ENCODE assay signal across 19 cellular contexts in the genomic region with DNA sequence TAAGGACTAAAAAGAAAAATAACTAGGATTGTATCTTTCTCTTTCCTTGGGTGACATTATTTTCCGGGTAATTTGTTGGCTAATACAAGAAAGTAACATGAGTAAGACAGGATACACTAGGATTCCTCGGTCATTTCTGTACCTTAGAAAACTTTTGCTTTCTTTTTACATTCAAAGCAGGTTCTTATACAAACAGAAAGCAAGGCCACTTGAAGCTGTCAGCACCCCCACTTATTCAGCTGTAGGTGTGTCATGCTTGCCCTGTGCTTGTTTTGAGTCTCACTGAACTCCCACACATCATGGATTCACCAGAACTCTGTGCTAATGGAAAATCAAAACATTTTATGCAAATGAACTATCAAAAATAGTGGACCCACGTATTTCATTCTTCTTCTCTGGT.
DNase-seq lines count a peak whose midpoint lies in the region; ATAC-seq lines count a peak whose summit lies in the region.
"Had no signal": no experiment of that assay in that cellular context is flagged by ENCODE, and none has a peak within 500 bp of the region (broad histone marks: within the 10 kb centered on the region; RNA-seq: fewer than 3 reads in every experiment).

No MANE protein-coding gene starts in this region.

- H3K4me3 ChIP-seq in mesenchymal stem cell (ENCODE audit: insufficient read depth in 1 of 2, low read depth in 1 of 2, low read length in 2 of 2), result no peak overlapping the region

- H3K14ac ChIP-seq in mesenchymal stem cell (ENCODE audit: low read length in 2 of 2), result no peak overlapping the region

- H2BK5ac ChIP-seq in mesenchymal stem cell (ENCODE audit: low read depth, low read length, poor library complexity, severe bottlenecking), result no peak overlapping the region

- H3K79me1 ChIP-seq in mesenchymal stem cell (replicated peaks; ENCODE audit: low read length, poor library complexity, severe bottlenecking), result no peaks in the 10 kb centered on the region

- H3K4me3 Mint-ChIP-seq in activated T-cell treated with anti-CD3 and anti-CD28 coated beads, Interleukin-2, amount 50 U/mL, for 24 hours, result no peak overlapping the region
- H3K4me3 Mint-ChIP-seq: B cell; CD4-positive, alpha-beta T cell; T-helper 1 cell treated with Interleukin-12 subunit alpha and Interleukin-12 subunit beta and Interleukin-4 antibody, amounts not matched to agents 30 μg/mL and 1 μg/mL, for 36 hours had no signal

- no peaks in the 10 kb centered on the region for H3K9me3 ChIP-seq in mesenchymal stem cell (ENCODE audit: control insufficient read depth, low read length)

- WGBS in mesenchymal stem cell, result 87% methylated on average over 3 of the region's 3 CpGs

- no peak overlapping the region for H2BK12ac ChIP-seq in mesenchymal stem cell (ENCODE audit: low read length in 2 of 2)

- no peaks in the 10 kb centered on the region for H3K27me3 ChIP-seq in mesenchymal stem cell (ENCODE audit: control insufficient read depth in 1 of 2, insufficient read depth in 1 of 2, low read length in 2 of 2)

- no peak overlapping the region for H3K23ac ChIP-seq in mesenchymal stem cell (ENCODE audit: low read length in 2 of 2)

- H3K18ac ChIP-seq in mesenchymal stem cell (ENCODE audit: low read depth in 1 of 2, low read length in 2 of 2), result no peak overlapping the region

- H3K27me3 Mint-ChIP-seq in activated T-cell treated with anti-CD3 and anti-CD28 coated beads, Interleukin-2, amount 50 U/mL, for 24 hours, result no peaks in the 10 kb centered on the region
- H3K27me3 Mint-ChIP-seq: B cell; CD4-positive, alpha-beta T cell had no signal

- H2AFZ ChIP-seq in mesenchymal stem cell (ENCODE audit: low read depth, low read length), result no peak overlapping the region

- peak; percentile 51 for DNase-seq in OCI-M1 (lab: John Stamatoyannopoulos, UW)
- peak; percentile 20 for DNase-seq in mesenchymal stem cell
- no peak for DNase-seq in activated T-cell treated with anti-CD3 and anti-CD28 coated beads, Interleukin-2, amount 50 U/mL, for 24 hours
- no peak for DNase-seq in activated naive CD4-positive, alpha-beta T cell (lab: John Stamatoyannopoulos, UW)
- DNase-seq in NCI-H345 treated with DMSO at 0.1 percent for 48 hours (lab: John Stamatoyannopoulos, UW; ENCODE audit: unreplicated experiment), result no peak
- DNase-seq: Calu3; CD4-positive, alpha-beta T cell; DMS79; Karpas-422; NCI-H1105; NCI-H1694 treated with DMSO at 0.1 percent for 48 hours; NCI-H2107; NCI-H345; NCI-H774 had no signal

- ATAC-seq in GM18907 (IDR thresholded peaks at IDR 0.05; ENCODE audit: unreplicated experiment) (peak; percentile 38), HG03354 (IDR thresholded peaks at IDR 0.05; ENCODE audit: poor library complexity, severe bottlenecking, unreplicated experiment) (peak; percentile 75)
- ATAC-seq: Right ventricle myocardium inferior had no signal

- H4K8ac ChIP-seq in mesenchymal stem cell (ENCODE audit: low read length), result no peak overlapping the region

- H3K4me2 ChIP-seq in mesenchymal stem cell (ENCODE audit: low read length, poor library complexity, severe bottlenecking), result no peak overlapping the region

- H2AK5ac ChIP-seq in mesenchymal stem cell (ENCODE audit: low read length, severe bottlenecking), result no peak overlapping the region

- no peak overlapping the region for H2BK15ac ChIP-seq in mesenchymal stem cell (ENCODE audit: low read depth, poor library complexity, severe bottlenecking)

- no peaks in the 10 kb centered on the region for H3K36me3 Mint-ChIP-seq in activated T-cell treated with anti-CD3 and anti-CD28 coated beads, Interleukin-2, amount 50 U/mL, for 24 hours (ENCODE audit: low read depth)

- no peaks in the 10 kb centered on the region for H3K9me3 Mint-ChIP-seq in activated T-cell treated with anti-CD3 and anti-CD28 coated beads, Interleukin-2, amount 50 U/mL, for 24 hours
- H3K9me3 Mint-ChIP-seq: CD4-positive, alpha-beta T cell; T-helper 1 cell treated with Interleukin-12 subunit alpha and Interleukin-12 subunit beta and Interleukin-4 antibody, amounts not matched to agents 30 μg/mL and 1 μg/mL, for 36 hours had no signal

- H3K4me1 ChIP-seq in mesenchymal stem cell (ENCODE audit: control insufficient read depth, insufficient read depth, low read depth, low read length), result no peaks in the 10 kb centered on the region

- no peak overlapping the region for H4K91ac ChIP-seq in mesenchymal stem cell (ENCODE audit: low read length)

- H3K36me3 ChIP-seq in mesenchymal stem cell (ENCODE audit: control insufficient read depth in 1 of 2, insufficient read depth in 2 of 2, low read depth in 1 of 2, low read length in 2 of 2), result no peaks in the 10 kb centered on the region

- no peaks in the 10 kb centered on the region for H3K4me1 Mint-ChIP-seq in activated T-cell treated with anti-CD3 and anti-CD28 coated beads, Interleukin-2, amount 50 U/mL, for 24 hours (ENCODE audit: low read depth)
- H3K4me1 Mint-ChIP-seq: B cell had no signal

- no peak overlapping the region for H3K27ac Mint-ChIP-seq in activated T-cell treated with anti-CD3 and anti-CD28 coated beads, Interleukin-2, amount 50 U/mL, for 24 hours
- H3K27ac Mint-ChIP-seq: B cell; CD4-positive, alpha-beta T cell; T-helper 1 cell treated with Interleukin-12 subunit alpha and Interleukin-12 subunit beta and Interleukin-4 antibody, amounts not matched to agents 30 μg/mL and 1 μg/mL, for 36 hours had no signal

- H3K27ac ChIP-seq in mesenchymal stem cell (ENCODE audit: low read length, poor library complexity, severe bottlenecking), result no peak overlapping the region

- H3K9ac ChIP-seq in mesenchymal stem cell (ENCODE audit: low read length), result no peak overlapping the region

- no peak overlapping the region for H3K4ac ChIP-seq in mesenchymal stem cell (ENCODE audit: low read depth in 1 of 2, low read length in 2 of 2)

- no peak overlapping the region for H2BK120ac ChIP-seq in mesenchymal stem cell (ENCODE audit: low read depth, low read length)

Comparison
In these comparisons a context has a peak if more than half of its experiments do, and no peak if none do; other contexts are left out.
1. DNase-seq: peak in OCI-M1 (single experiment) and mesenchymal stem cell (single experiment); none in activated T-cell treated with anti-CD3 and anti-CD28 coated beads, Interleukin-2, amount 50 U/mL, for 24 hours (single experiment), activated naive CD4-positive, alpha-beta T cell (0 of 4) and NCI-H345 treated with DMSO at 0.1 percent for 48 hours (single experiment).